ENCODE assay signal across 8 cellular contexts in the genomic region with DNA sequence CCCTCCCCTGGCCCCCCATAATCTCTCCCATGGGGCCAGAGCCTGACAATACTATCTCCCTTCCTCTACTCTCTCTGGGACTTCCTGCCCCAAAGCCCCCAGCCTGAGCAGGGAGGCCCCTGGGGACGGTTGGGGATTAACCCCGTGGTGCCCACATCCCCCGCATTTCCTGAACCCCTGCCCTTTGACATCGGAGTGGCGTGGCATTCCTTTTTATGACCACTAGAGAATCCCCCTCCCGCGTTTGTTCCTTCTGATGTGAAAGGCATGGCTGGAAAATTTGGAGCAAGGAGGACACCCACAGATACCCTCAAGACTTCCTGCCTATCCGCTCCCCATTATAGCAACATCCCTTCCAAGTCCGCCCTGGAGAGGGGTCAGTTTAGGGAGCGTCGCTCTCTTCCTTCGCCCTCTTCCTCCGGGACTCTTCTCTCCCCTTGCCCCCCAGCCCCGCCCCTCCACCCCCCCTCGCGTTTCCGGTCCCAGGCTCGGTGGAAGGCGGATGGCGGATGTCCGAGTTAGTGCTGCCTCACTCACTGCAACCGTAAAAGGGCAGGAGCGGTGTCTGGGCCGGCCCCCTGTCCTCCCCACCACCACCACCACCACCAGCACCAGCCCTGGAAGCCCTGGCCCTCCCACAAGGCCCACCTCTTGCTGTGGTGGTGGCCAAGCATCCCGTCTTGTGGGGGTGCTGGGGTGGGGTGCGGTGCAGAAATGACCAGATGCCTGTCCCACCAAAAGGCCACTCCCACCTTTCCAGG. TPM values are rescaled to one million over a fixed set of nuclear protein-coding genes. Genes with fewer than 3 reads are reported as not detected.
A peak's percentile ranks its signal among the peaks of the same experiment; 100 is the strongest.
DNase-seq lines count a peak whose midpoint lies in the region; ATAC-seq, FAIRE-seq and TF ChIP-seq lines count a peak whose summit lies in the region.

No MANE protein-coding gene starts in this region.

- H3K36me3 ChIP-seq in Peyer's patch (no peaks in the 10 kb centered on the region), kidney epithelial cell (ENCODE audit: control insufficient read depth, insufficient read depth, low read length) (no peaks in the 10 kb centered on the region)

- H3K4me1 ChIP-seq in Peyer's patch: peaks cover 0 to 57% (median 17%) of the 10 kb centered on the region in 4 donors

- TF ChIP-seq CTCF in Peyer's patch (IDR thresholded peaks at IDR 0.05) (peak in 3 of 6 experiments; percentile 4 to 46 (median 20)), kidney epithelial cell (IDR thresholded peaks at IDR 0.05; ENCODE audit: insufficient read depth, low read length, poor library complexity, severe bottlenecking) (no peak)

- no peaks in the 10 kb centered on the region for H3K27me3 ChIP-seq in Peyer's patch
- no peaks in the 10 kb centered on the region for H3K27me3 ChIP-seq in kidney epithelial cell (ENCODE audit: control insufficient read depth, insufficient read depth, low read length)

- DNase-seq in CMK (ENCODE audit: low read depth) (peak; percentile 87), H54 (ENCODE audit: insufficient read length, low spot score) (peak; percentile 66), Peyer's patch (peak; percentile 80 to 88 (median 80)), caudate nucleus (lab: John Stamatoyannopoulos, UW) (peak in 10 of 61 donors; percentile 4 to 25 (median 13)), kidney epithelial cell (ENCODE audit: low read depth) (no peak), GM19240 (ENCODE audit: insufficient read length, low spot score) (no peak), globus pallidus (ENCODE audit: low spot score) (no peak)
- peak; percentile 84 for DNase-seq in stimulated activated naive B cell treated with anti-CD40 and anti-IgM and Interleukin-4, amounts not matched to agents 10 μg/mL and 1 μg/mL and 100 μg/mL, for 72 hours

- peaks cover 25 to 41% of the 10 kb centered on the region in 2 donors for H3K36me3 Mint-ChIP-seq in stimulated activated naive B cell treated with anti-CD40 and anti-IgM and Interleukin-4, amounts not matched to agents 10 μg/mL and 1 μg/mL and 100 μg/mL, for 72 hours

- ATAC-seq in stimulated activated naive B cell treated with anti-CD40 and anti-IgM and Interleukin-4, amounts not matched to agents 10 μg/mL and 1 μg/mL and 100 μg/mL, for 72 hours (replicated peaks): peak; percentile 39 to 49

- 0 out of 2 replicates have a peak, but pooled peaks have one; percentile 8 for TF ChIP-seq POLR2A in H54 (IDR thresholded peaks at IDR 0.05; ENCODE audit: low read depth, low read length)
- TF ChIP-seq POLR2A in Peyer's patch (IDR thresholded peaks at IDR 0.05): peak in 1 of 2 donors; percentile 36

- H3K4me3 ChIP-seq in Peyer's patch (peak overlapping the region; percentile 84 to 100 (median 100)), kidney epithelial cell (ENCODE audit: low read depth, low read length) (peak overlapping the region; percentile 85)

- no peaks in the 10 kb centered on the region for H3K9me3 Mint-ChIP-seq in stimulated activated naive B cell treated with anti-CD40 and anti-IgM and Interleukin-4, amounts not matched to agents 10 μg/mL and 1 μg/mL and 100 μg/mL, for 72 hours

- H3K27ac Mint-ChIP-seq in stimulated activated naive B cell treated with anti-CD40 and anti-IgM and Interleukin-4, amounts not matched to agents 10 μg/mL and 1 μg/mL and 100 μg/mL, for 72 hours: peak overlapping the region; percentile 95

- H3K4me3 Mint-ChIP-seq in stimulated activated naive B cell treated with anti-CD40 and anti-IgM and Interleukin-4, amounts not matched to agents 10 μg/mL and 1 μg/mL and 100 μg/mL, for 72 hours: peak overlapping the region; percentile 83 to 97

- H3K27ac ChIP-seq in Peyer's patch (peak overlapping the region; percentile 93 to 98 (median 98)), caudate nucleus (ENCODE audit: low read depth, low read length) (peak overlapping the region; percentile 80)

- no peaks in the 10 kb centered on the region for H3K9me3 ChIP-seq in Peyer's patch

- no peaks in the 10 kb centered on the region for H3K27me3 Mint-ChIP-seq in stimulated activated naive B cell treated with anti-CD40 and anti-IgM and Interleukin-4, amounts not matched to agents 10 μg/mL and 1 μg/mL and 100 μg/mL, for 72 hours

- no peak for FAIRE-seq in H54 (lab: Jason Lieb, UNC)

- H3K4me1 Mint-ChIP-seq in stimulated activated naive B cell treated with anti-CD40 and anti-IgM and Interleukin-4, amounts not matched to agents 10 μg/mL and 1 μg/mL and 100 μg/mL, for 72 hours: peaks cover 40 to 64% of the 10 kb centered on the region in 2 donors

RNA-seq across cellular contexts. Expression of gene VASP, which starts 1.8 kb away (rescaled TPM):
- total RNA-seq in Peyer's patch (100 to 1,000 TPM in 3 of 4 donors, 10 to 100 TPM in 1; 81.7 to 123 (median 112) TPM), kidney epithelial cell (228 and 248 TPM in 2 replicates)

RNA-seq across cellular contexts. Expression of gene PPM1N, which starts 10.9 kb away (rescaled TPM):
- total RNA-seq in Peyer's patch: 1 to 10 TPM in 2 of 4 donors, not detected in 2; 1.5 to 1.7 TPM
- total RNA-seq in kidney epithelial cell: 0.48 TPM in 1 of 2 replicates, not detected in the other

RNA-seq across cellular contexts. Expression of gene RTN2, which starts 12.3 kb away (rescaled TPM):
- total RNA-seq in Peyer's patch: 10 to 100 TPM in 1 of 4 donors, 1 to 10 TPM in 2, under 1 TPM in 1; 0.53 to 42.1 (median 4.3) TPM
- 13.4 and 18.5 TPM in 2 replicates for total RNA-seq in kidney epithelial cell

RNA-seq across cellular contexts. Expression of gene FOSB, which starts 41.3 kb away (rescaled TPM):
- total RNA-seq in Peyer's patch (10 to 100 TPM in 2 of 4 donors, 1 to 10 TPM in 1, under 1 TPM in 1; 0.85 to 56.1 (median 9.6) TPM), kidney epithelial cell (1.6 and 5.3 TPM in 2 replicates)

Comparison
In these comparisons a context has a peak if more than half of its experiments do, and no peak if none do; other contexts are left out.
1. DNase-seq: peak in CMK (single experiment), H54 (single experiment), Peyer's patch (3 of 3) and stimulated activated naive B cell treated with anti-CD40 and anti-IgM and Interleukin-4, amounts not matched to agents 10 μg/mL and 1 μg/mL and 100 μg/mL, for 72 hours (single experiment); none in kidney epithelial cell (single experiment), GM19240 (single experiment) and globus pallidus (single experiment).